Comparison of ENCODE assay signal across 1 cellular context in genomic region chr2:144801766-144802165, GRCh38.
TF ChIP-seq lines count a peak whose summit lies in the region.

No MANE protein-coding gene starts in this region.

TF ChIP-seq in H1, 55 proteins besides CTCF, POLR2A, EP300 and RAD21:
- TF ChIP-seq TAF7 (optimal IDR thresholded peaks at IDR 0.05; ENCODE audit: borderline replicate concordance, low read depth, low read length): no peak
- no peak for TF ChIP-seq SRF (IDR thresholded peaks at IDR 0.05; ENCODE audit: low read depth, low read length)
- TF ChIP-seq SIX5 (IDR thresholded peaks at IDR 0.05; ENCODE audit: low read depth, low read length): no peak
- no peak for TF ChIP-seq HDAC6 (IDR thresholded peaks at IDR 0.05; ENCODE audit: low read depth, low read length)
- TF ChIP-seq CHD2 (IDR thresholded peaks at IDR 0.05; ENCODE audit: low read length): no peak
- TF ChIP-seq, protein P1, sequence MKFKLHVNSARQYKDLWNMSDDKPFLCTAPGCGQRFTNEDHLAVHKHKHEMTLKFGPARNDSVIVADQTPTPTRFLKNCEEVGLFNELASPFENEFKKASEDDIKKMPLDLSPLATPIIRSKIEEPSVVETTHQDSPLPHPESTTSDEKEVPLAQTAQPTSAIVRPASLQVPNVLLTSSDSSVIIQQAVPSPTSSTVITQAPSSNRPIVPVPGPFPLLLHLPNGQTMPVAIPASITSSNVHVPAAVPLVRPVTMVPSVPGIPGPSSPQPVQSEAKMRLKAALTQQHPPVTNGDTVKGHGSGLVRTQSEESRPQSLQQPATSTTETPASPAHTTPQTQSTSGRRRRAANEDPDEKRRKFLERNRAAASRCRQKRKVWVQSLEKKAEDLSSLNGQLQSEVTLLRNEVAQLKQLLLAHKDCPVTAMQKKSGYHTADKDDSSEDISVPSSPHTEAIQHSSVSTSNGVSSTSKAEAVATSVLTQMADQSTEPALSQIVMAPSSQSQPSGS (IDR thresholded peaks at IDR 0.05; ENCODE audit: low read length): no peak
- no peak for TF ChIP-seq ATF3 (IDR thresholded peaks at IDR 0.05; ENCODE audit: insufficient read depth, low read depth, low read length)
- no peak for TF ChIP-seq TBP (IDR thresholded peaks at IDR 0.05; ENCODE audit: low read depth, low read length)
- TF ChIP-seq JUN (IDR thresholded peaks at IDR 0.05; ENCODE audit: low read depth, low read length): no peak
- no peak for TF ChIP-seq BACH1 (IDR thresholded peaks at IDR 0.05; ENCODE audit: low read length)
- no peak for TF ChIP-seq TCF12 (IDR thresholded peaks at IDR 0.05; ENCODE audit: low read depth, low read length)
- TF ChIP-seq POLR2AphosphoS5 (IDR thresholded peaks at IDR 0.05; ENCODE audit: low read depth, low read length): no peak
- TF ChIP-seq RNF2 (IDR thresholded peaks at IDR 0.05; ENCODE audit: borderline replicate concordance, low read depth, low read length, missing control alignments, poor library complexity, severe bottlenecking): no peak
- no peak for TF ChIP-seq EZH2 (IDR thresholded peaks at IDR 0.05; ENCODE audit: low read depth, low read length, severe bottlenecking)
- TF ChIP-seq SAP30 (IDR thresholded peaks at IDR 0.05; ENCODE audit: insufficient read depth, insufficient replicate concordance, low read length): no peak
- TF ChIP-seq, protein P2, sequence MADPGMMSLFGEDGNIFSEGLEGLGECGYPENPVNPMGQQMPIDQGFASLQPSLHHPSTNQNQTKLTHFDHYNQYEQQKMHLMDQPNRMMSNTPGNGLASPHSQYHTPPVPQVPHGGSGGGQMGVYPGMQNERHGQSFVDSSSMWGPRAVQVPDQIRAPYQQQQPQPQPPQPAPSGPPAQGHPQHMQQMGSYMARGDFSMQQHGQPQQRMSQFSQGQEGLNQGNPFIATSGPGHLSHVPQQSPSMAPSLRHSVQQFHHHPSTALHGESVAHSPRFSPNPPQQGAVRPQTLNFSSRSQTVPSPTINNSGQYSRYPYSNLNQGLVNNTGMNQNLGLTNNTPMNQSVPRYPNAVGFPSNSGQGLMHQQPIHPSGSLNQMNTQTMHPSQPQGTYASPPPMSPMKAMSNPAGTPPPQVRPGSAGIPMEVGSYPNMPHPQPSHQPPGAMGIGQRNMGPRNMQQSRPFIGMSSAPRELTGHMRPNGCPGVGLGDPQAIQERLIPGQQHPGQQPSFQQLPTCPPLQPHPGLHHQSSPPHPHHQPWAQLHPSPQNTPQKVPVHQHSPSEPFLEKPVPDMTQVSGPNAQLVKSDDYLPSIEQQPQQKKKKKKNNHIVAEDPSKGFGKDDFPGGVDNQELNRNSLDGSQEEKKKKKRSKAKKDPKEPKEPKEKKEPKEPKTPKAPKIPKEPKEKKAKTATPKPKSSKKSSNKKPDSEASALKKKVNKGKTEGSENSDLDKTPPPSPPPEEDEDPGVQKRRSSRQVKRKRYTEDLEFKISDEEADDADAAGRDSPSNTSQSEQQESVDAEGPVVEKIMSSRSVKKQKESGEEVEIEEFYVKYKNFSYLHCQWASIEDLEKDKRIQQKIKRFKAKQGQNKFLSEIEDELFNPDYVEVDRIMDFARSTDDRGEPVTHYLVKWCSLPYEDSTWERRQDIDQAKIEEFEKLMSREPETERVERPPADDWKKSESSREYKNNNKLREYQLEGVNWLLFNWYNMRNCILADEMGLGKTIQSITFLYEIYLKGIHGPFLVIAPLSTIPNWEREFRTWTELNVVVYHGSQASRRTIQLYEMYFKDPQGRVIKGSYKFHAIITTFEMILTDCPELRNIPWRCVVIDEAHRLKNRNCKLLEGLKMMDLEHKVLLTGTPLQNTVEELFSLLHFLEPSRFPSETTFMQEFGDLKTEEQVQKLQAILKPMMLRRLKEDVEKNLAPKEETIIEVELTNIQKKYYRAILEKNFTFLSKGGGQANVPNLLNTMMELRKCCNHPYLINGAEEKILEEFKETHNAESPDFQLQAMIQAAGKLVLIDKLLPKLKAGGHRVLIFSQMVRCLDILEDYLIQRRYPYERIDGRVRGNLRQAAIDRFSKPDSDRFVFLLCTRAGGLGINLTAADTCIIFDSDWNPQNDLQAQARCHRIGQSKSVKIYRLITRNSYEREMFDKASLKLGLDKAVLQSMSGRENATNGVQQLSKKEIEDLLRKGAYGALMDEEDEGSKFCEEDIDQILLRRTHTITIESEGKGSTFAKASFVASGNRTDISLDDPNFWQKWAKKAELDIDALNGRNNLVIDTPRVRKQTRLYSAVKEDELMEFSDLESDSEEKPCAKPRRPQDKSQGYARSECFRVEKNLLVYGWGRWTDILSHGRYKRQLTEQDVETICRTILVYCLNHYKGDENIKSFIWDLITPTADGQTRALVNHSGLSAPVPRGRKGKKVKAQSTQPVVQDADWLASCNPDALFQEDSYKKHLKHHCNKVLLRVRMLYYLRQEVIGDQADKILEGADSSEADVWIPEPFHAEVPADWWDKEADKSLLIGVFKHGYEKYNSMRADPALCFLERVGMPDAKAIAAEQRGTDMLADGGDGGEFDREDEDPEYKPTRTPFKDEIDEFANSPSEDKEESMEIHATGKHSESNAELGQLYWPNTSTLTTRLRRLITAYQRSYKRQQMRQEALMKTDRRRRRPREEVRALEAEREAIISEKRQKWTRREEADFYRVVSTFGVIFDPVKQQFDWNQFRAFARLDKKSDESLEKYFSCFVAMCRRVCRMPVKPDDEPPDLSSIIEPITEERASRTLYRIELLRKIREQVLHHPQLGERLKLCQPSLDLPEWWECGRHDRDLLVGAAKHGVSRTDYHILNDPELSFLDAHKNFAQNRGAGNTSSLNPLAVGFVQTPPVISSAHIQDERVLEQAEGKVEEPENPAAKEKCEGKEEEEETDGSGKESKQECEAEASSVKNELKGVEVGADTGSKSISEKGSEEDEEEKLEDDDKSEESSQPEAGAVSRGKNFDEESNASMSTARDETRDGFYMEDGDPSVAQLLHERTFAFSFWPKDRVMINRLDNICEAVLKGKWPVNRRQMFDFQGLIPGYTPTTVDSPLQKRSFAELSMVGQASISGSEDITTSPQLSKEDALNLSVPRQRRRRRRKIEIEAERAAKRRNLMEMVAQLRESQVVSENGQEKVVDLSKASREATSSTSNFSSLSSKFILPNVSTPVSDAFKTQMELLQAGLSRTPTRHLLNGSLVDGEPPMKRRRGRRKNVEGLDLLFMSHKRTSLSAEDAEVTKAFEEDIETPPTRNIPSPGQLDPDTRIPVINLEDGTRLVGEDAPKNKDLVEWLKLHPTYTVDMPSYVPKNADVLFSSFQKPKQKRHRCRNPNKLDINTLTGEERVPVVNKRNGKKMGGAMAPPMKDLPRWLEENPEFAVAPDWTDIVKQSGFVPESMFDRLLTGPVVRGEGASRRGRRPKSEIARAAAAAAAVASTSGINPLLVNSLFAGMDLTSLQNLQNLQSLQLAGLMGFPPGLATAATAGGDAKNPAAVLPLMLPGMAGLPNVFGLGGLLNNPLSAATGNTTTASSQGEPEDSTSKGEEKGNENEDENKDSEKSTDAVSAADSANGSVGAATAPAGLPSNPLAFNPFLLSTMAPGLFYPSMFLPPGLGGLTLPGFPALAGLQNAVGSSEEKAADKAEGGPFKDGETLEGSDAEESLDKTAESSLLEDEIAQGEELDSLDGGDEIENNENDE (IDR thresholded peaks at IDR 0.05; ENCODE audit: insufficient replicate concordance, low read length): no peak
- TF ChIP-seq GABPA (IDR thresholded peaks at IDR 0.05; ENCODE audit: borderline replicate concordance, insufficient read depth, low read length): no peak
- no peak for TF ChIP-seq POU5F1 (IDR thresholded peaks at IDR 0.05; ENCODE audit: low read depth, low read length)
